ENCODE assay signal across 14 cellular contexts in genomic region chr17:4648741-4649140, GRCh38. TPM values are rescaled to one million over a fixed set of nuclear protein-coding genes. Genes with fewer than 3 reads are reported as not detected.
A peak's percentile ranks its signal among the peaks of the same experiment; 100 is the strongest.
DNase-seq lines count a peak whose midpoint lies in the region; ATAC-seq and TF ChIP-seq lines count a peak whose summit lies in the region.
"Had no signal": no experiment of that assay in that cellular context is flagged by ENCODE, and none has a peak within 500 bp of the region (broad histone marks: within the 10 kb centered on the region; RNA-seq: fewer than 3 reads in every experiment).

No MANE protein-coding gene starts in this region.

- TF ChIP-seq POLR2A in NB4 (IDR thresholded peaks at IDR 0.05; ENCODE audit: extremely low read depth, insufficient read length) = no peak
- no peak for TF ChIP-seq POLR2A in gastrocnemius medialis (IDR thresholded peaks at IDR 0.05)

- no peaks in the 10 kb centered on the region for H3K4me1 ChIP-seq in gastrocnemius medialis

- intact Hi-C loops in gastrocnemius medialis (cut with DNase I; ENCODE audit: low total_unique reads) = no loop called here

- DNase-seq in COLO668 (lab: John Stamatoyannopoulos, UW; ENCODE audit: unreplicated experiment) (peak; percentile 73), NB4 (ENCODE audit: low read depth) (peak; percentile 24), NCI-H774 (lab: John Stamatoyannopoulos, UW) (peak; percentile 58), islet precursor cell (peak; percentile 32), gastrocnemius medialis (no peak), COLO829 (ENCODE audit: low spot score) (no peak), KBM-7 (no peak), GF-D8 (lab: John Stamatoyannopoulos, UW) (no peak)
- DNase-seq: activated CD4-positive, alpha-beta T cell treated with anti-CD3 and anti-CD28 coated beads, Interleukin-2, amount 50 U/mL, for 48 hours; DND-41; ovary; stimulated activated CD4-positive, alpha-beta T cell treated with anti-CD3 and anti-CD28 coated beads, Interleukin-15, amount 100 ng/mL, for 24 hours; T-helper 9 cell had no signal

- H3K27ac ChIP-seq in gastrocnemius medialis = no peak overlapping the region
- H3K27ac ChIP-seq: ovary, thoracic aorta had no signal

- TF ChIP-seq CTCF in NB4 (IDR thresholded peaks at IDR 0.05; ENCODE audit: low read depth, low read length) = no peak
- no peak for TF ChIP-seq CTCF in gastrocnemius medialis (IDR thresholded peaks at IDR 0.05 in 4 of 5, conservative IDR thresholded peaks at IDR 0.05 in 1 of 5)

- in situ Hi-C loops in gastrocnemius medialis (cut with MboI; ENCODE audit: low sequenced_read_pairs in 4 of 4) (loop anchor here in 2 of 4 donors (25.0 kb wide), 1 partner anchor 211 kb away; the partner anchor contains the start of gene SPNS3 (in 2 of the 2)), KBM-7 (cut with MboI; ENCODE audit: low pct_unique_long_range_greater_than_20kb, low sequenced_read_pairs) (no loop called here)

- H3K36me3 ChIP-seq in gastrocnemius medialis = no peaks in the 10 kb centered on the region
- H3K36me3 ChIP-seq: ovary, thoracic aorta had no signal

- peaks cover 10 to 29% (median 13%) of the 10 kb centered on the region in 3 donors for H3K27me3 ChIP-seq in gastrocnemius medialis
- H3K27me3 ChIP-seq: ovary had no signal

- H3K9me3 ChIP-seq in gastrocnemius medialis = no peaks in the 10 kb centered on the region
- H3K9me3 ChIP-seq: ovary, thoracic aorta had no signal

- H3K4me3 ChIP-seq in NB4 (ENCODE audit: low read depth, low read length) (no peak overlapping the region), gastrocnemius medialis (no peak overlapping the region)
- H3K4me3 ChIP-seq: ovary, thoracic aorta had no signal

- ATAC-seq in gastrocnemius medialis = no peak

RNA-seq across cellular contexts. Expression of gene ALOX15, which starts 7.3 kb away (rescaled TPM):
- total RNA-seq in gastrocnemius medialis = not detected
- total RNA-seq: thoracic aorta had no signal

RNA-seq across cellular contexts. Expression of gene PELP1, which starts 55.2 kb away (rescaled TPM):
- 10 to 100 TPM; 31.5 to 46.8 (median 35.6) TPM for total RNA-seq in gastrocnemius medialis

Comparison
In these comparisons a context has a peak if more than half of its experiments do, and no peak if none do; other contexts are left out.
1. DNase-seq: peak in COLO668 (single experiment), NB4 (single experiment), NCI-H774 (single experiment) and islet precursor cell (single experiment); none in gastrocnemius medialis (0 of 2), COLO829 (single experiment), KBM-7 (single experiment) and GF-D8 (single experiment).